Comparison of ENCODE assay signal across 1 cellular context in the genomic region with DNA sequence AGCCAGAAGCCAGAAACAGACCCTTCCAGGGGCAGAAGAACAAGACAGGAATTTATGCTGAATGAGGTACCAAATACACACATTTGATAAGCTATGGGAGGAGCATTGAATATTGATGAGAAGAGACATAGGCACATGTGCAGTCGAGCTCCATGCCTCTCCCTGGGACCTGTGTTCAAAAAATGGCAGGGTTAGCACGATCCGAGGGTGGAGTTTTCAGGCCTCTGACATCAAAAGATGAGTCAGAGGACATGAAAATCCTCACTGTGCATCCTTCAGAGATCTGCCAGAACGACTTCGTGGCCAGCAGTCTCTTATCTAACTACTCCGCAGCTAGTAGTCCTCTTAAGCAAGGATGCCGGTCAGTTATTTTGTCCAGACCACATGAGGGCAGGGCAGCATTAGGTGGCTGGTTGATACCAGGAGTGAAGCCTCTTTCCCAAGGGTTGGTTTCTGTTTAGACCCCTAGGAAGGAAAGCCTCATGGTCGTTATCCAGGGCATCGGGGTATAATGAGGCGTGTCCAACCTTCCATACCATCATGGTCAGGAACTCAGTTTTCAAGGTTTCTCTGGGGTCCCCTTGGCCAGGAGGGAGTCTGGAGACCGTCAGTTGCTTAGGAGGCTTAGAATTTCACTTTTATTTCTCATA.
TF ChIP-seq lines count a peak whose summit lies in the region.

No MANE protein-coding gene starts in this region.

TF ChIP-seq in K562, 482 proteins besides CTCF, POLR2A, EP300 and RAD21 (continued from another document and continues in another):
- TF ChIP-seq, protein P1, sequence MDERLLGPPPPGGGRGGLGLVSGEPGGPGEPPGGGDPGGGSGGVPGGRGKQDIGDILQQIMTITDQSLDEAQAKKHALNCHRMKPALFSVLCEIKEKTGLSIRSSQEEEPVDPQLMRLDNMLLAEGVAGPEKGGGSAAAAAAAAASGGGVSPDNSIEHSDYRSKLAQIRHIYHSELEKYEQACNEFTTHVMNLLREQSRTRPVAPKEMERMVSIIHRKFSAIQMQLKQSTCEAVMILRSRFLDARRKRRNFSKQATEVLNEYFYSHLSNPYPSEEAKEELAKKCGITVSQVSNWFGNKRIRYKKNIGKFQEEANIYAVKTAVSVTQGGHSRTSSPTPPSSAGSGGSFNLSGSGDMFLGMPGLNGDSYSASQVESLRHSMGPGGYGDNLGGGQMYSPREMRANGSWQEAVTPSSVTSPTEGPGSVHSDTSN (CRISPR knock-in tag; IDR thresholded peaks at IDR 0.05; ENCODE audit: low read depth) = no peak
- TF ChIP-seq, protein P1 (tag; conservative IDR thresholded peaks at IDR 0.05; ENCODE audit: low read depth) = peak; percentile 35
- no peak for TF ChIP-seq HMG20A (CRISPR knock-in tag; conservative IDR thresholded peaks at IDR 0.05)
- TF ChIP-seq HMG20B (CRISPR knock-in tag; IDR thresholded peaks at IDR 0.05) = no peak
- TF ChIP-seq, protein P2, sequence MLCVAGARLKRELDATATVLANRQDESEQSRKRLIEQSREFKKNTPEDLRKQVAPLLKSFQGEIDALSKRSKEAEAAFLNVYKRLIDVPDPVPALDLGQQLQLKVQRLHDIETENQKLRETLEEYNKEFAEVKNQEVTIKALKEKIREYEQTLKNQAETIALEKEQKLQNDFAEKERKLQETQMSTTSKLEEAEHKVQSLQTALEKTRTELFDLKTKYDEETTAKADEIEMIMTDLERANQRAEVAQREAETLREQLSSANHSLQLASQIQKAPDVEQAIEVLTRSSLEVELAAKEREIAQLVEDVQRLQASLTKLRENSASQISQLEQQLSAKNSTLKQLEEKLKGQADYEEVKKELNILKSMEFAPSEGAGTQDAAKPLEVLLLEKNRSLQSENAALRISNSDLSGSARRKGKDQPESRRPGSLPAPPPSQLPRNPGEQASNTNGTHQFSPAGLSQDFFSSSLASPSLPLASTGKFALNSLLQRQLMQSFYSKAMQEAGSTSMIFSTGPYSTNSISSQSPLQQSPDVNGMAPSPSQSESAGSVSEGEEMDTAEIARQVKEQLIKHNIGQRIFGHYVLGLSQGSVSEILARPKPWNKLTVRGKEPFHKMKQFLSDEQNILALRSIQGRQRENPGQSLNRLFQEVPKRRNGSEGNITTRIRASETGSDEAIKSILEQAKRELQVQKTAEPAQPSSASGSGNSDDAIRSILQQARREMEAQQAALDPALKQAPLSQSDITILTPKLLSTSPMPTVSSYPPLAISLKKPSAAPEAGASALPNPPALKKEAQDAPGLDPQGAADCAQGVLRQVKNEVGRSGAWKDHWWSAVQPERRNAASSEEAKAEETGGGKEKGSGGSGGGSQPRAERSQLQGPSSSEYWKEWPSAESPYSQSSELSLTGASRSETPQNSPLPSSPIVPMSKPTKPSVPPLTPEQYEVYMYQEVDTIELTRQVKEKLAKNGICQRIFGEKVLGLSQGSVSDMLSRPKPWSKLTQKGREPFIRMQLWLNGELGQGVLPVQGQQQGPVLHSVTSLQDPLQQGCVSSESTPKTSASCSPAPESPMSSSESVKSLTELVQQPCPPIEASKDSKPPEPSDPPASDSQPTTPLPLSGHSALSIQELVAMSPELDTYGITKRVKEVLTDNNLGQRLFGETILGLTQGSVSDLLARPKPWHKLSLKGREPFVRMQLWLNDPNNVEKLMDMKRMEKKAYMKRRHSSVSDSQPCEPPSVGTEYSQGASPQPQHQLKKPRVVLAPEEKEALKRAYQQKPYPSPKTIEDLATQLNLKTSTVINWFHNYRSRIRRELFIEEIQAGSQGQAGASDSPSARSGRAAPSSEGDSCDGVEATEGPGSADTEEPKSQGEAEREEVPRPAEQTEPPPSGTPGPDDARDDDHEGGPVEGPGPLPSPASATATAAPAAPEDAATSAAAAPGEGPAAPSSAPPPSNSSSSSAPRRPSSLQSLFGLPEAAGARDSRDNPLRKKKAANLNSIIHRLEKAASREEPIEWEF (CRISPR knock-in tag; IDR thresholded peaks at IDR 0.05) = peak; percentile 42; the same call in 1 of the 2 replicates
- TF ChIP-seq RHOXF2B (CRISPR knock-in tag; conservative IDR thresholded peaks at IDR 0.05) = no peak
- TF ChIP-seq MAFK (IDR thresholded peaks at IDR 0.05; ENCODE audit: low read length) = peak; percentile 16; the same call in 1 of the 2 replicates
- no peak for TF ChIP-seq CHD1 (IDR thresholded peaks at IDR 0.05; ENCODE audit: low read length)
- TF ChIP-seq ETV5 (CRISPR knock-in tag; IDR thresholded peaks at IDR 0.05; ENCODE audit: low read depth) = 0 out of 2 replicates have a peak, but pooled peaks have one; percentile 44
- peak; percentile 92; the same call in 1 of the 2 replicates for TF ChIP-seq JUN (IDR thresholded peaks at IDR 0.05; ENCODE audit: borderline replicate concordance, low read depth, low read length)
- no peak for TF ChIP-seq JUN (CRISPR knock-in tag; IDR thresholded peaks at IDR 0.05; ENCODE audit: borderline replicate concordance)
- peak; percentile 69 for TF ChIP-seq ZNF316 (IDR thresholded peaks at IDR 0.05)
- TF ChIP-seq MXI1 (IDR thresholded peaks at IDR 0.05; ENCODE audit: low read depth, low read length) = no peak
- TF ChIP-seq ZNF165 (CRISPR knock-in tag; IDR thresholded peaks at IDR 0.05; ENCODE audit: borderline replicate concordance) = no peak
- TF ChIP-seq CBFA2T2 (conservative IDR thresholded peaks at IDR 0.05) = 0 out of 2 replicates have a peak, but pooled peaks have one; percentile 10
- TF ChIP-seq PHF8 (IDR thresholded peaks at IDR 0.05; ENCODE audit: borderline replicate concordance, low read length) = no peak
- no peak for TF ChIP-seq ZKSCAN3 (CRISPR knock-in tag; IDR thresholded peaks at IDR 0.05)
- 0 out of 2 replicates have a peak, but pooled peaks have one; percentile 9 for TF ChIP-seq NR2C1 (IDR thresholded peaks at IDR 0.05)
- no peak for TF ChIP-seq NR2C1 (tag; IDR thresholded peaks at IDR 0.05)
- TF ChIP-seq ZBTB17 (CRISPR knock-in tag; IDR thresholded peaks at IDR 0.05) = peak; percentile 71
- peak; percentile 43; the same call in 1 of the 2 replicates for TF ChIP-seq STAT5A (IDR thresholded peaks at IDR 0.05; ENCODE audit: borderline replicate concordance, low read length)
- TF ChIP-seq TSC22D4 (tag; IDR thresholded peaks at IDR 0.05) = no peak
- TF ChIP-seq MYC (IDR thresholded peaks at IDR 0.05; ENCODE audit: low read depth, low read length) = peak; percentile 76; the same call in 1 of the 2 replicates
- TF ChIP-seq MYC (CRISPR knock-in tag; IDR thresholded peaks at IDR 0.05; ENCODE audit: borderline replicate concordance, low read depth) = no peak
- TF ChIP-seq SMAD1 (IDR thresholded peaks at IDR 0.05; ENCODE audit: low read depth, low read length, partially characterized antibody) = no peak
- TF ChIP-seq ZNF766 (CRISPR knock-in tag; conservative IDR thresholded peaks at IDR 0.05) = 0 out of 2 replicates have a peak, but pooled peaks have one; percentile 56
- TF ChIP-seq POLR2G (IDR thresholded peaks at IDR 0.05; ENCODE audit: low read depth, low read length) = no peak
- TF ChIP-seq ZNF699 (CRISPR knock-in tag; IDR thresholded peaks at IDR 0.05; ENCODE audit: insufficient replicate concordance) = no peak
- peak; percentile 95 for TF ChIP-seq HDAC2 (IDR thresholded peaks at IDR 0.05)
- no peak for TF ChIP-seq SAFB2 (IDR thresholded peaks at IDR 0.05; ENCODE audit: borderline replicate concordance, low read depth, low read length, severe bottlenecking)
- peak; percentile 90 for TF ChIP-seq CEBPB (tag; IDR thresholded peaks at IDR 0.05)
- TF ChIP-seq, protein P3, sequence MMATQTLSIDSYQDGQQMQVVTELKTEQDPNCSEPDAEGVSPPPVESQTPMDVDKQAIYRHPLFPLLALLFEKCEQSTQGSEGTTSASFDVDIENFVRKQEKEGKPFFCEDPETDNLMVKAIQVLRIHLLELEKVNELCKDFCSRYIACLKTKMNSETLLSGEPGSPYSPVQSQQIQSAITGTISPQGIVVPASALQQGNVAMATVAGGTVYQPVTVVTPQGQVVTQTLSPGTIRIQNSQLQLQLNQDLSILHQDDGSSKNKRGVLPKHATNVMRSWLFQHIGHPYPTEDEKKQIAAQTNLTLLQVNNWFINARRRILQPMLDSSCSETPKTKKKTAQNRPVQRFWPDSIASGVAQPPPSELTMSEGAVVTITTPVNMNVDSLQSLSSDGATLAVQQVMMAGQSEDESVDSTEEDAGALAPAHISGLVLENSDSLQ (IDR thresholded peaks at IDR 0.05) = peak; percentile 55; the same call in 1 of the 2 replicates
- peak in 1 of 2 experiments; percentile 94; a peak in 2 of 3 replicates for TF ChIP-seq CBX3 (IDR thresholded peaks at IDR 0.05; ENCODE audit: borderline replicate concordance in 1 of 2, low read length in 2 of 2)
- TF ChIP-seq ADNP (tag; IDR thresholded peaks at IDR 0.05) = peak; percentile 60
- TF ChIP-seq HIVEP1 (CRISPR knock-in tag; IDR thresholded peaks at IDR 0.05) = no peak
- peak; percentile 35; the same call in 1 of the 2 replicates for TF ChIP-seq ZNF263 (CRISPR knock-in tag; IDR thresholded peaks at IDR 0.05; ENCODE audit: borderline replicate concordance)
- TF ChIP-seq RBBP5 (IDR thresholded peaks at IDR 0.05; ENCODE audit: borderline replicate concordance, insufficient read depth, low read length, poor library complexity, severe bottlenecking) = no peak
- no peak for TF ChIP-seq ZNF253 (CRISPR knock-in tag; conservative IDR thresholded peaks at IDR 0.05)
- TF ChIP-seq ZNF584 (CRISPR knock-in tag; IDR thresholded peaks at IDR 0.05; ENCODE audit: low read depth) = 0 out of 2 replicates have a peak, but pooled peaks have one; percentile 48
- no peak for TF ChIP-seq MBD2 (IDR thresholded peaks at IDR 0.05; ENCODE audit: borderline replicate concordance, low read depth)
- 0 out of 4 replicates have a peak, but pooled peaks of 1 of the 2 experiments have one; percentile 61 for TF ChIP-seq KDM4B (IDR thresholded peaks at IDR 0.05; ENCODE audit: borderline replicate concordance in 2 of 2, low read depth in 1 of 2)
- peak; percentile 56; the same call in 1 of the 2 replicates for TF ChIP-seq POLR2AphosphoS5 (IDR thresholded peaks at IDR 0.05; ENCODE audit: control insufficient read depth, insufficient read depth, low read depth, low read length)
- TF ChIP-seq NCOR1 (IDR thresholded peaks at IDR 0.05) = peak; percentile 50
- TF ChIP-seq RCOR1 (IDR thresholded peaks at IDR 0.05; ENCODE audit: borderline replicate concordance in 1 of 2, low read depth in 2 of 2, low read length in 2 of 2) = peak; percentile 50 to 99; a peak in 3 of 4 replicates
- TF ChIP-seq ETV6 (IDR thresholded peaks at IDR 0.05; ENCODE audit: borderline replicate concordance in 1 of 2, low read depth in 2 of 2, low read length in 1 of 2) = 0 out of 4 replicates have a peak, but pooled peaks of 1 of the 2 experiments have one; percentile 29
- TF ChIP-seq ETV6 (CRISPR knock-in tag; IDR thresholded peaks at IDR 0.05; ENCODE audit: borderline replicate concordance) = no peak
- peak; percentile 81 for TF ChIP-seq ARID1B (IDR thresholded peaks at IDR 0.05)
